In the genomic region with DNA sequence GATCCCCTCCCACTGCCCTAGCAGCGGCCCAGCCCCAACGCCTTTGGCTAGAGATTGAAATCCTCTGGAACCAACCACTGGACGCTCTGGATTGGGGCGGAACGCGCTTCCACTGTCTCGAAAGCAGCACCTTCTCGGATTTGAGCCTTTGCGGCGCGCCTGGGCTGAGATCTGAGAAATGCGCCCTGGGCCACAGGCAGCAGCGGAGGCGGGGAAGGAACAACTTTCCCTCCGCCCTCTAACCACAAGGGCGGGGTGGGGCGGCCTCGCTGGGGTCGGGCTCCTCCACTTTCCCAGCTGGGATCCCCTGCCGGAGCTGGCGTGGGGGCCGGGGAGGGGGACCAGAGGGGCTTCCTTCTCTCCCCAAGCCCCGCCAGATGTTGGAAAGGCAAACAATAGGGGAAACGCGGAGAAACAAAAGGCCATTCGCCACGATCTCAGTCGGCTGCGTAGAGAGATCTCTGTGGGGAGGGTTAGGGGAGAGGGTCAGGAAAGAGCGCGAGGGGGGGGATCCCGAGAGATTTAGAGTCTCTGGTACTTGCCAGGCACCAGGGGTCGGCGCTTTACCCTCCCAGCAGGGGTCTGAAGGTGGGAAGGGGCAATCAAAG, we compare ENCODE assay signal across 1 cellular context.
TF ChIP-seq lines count a peak whose summit lies in the region.

No MANE protein-coding gene starts in this region.

TF ChIP-seq in H1, 55 proteins besides CTCF, POLR2A, EP300 and RAD21:
- peak; percentile 83 for TF ChIP-seq CREB1 (IDR thresholded peaks at IDR 0.05)
- peak; percentile 87 for TF ChIP-seq ASH2L (IDR thresholded peaks at IDR 0.05; ENCODE audit: low read length)
- no peak for TF ChIP-seq KDM1A (IDR thresholded peaks at IDR 0.05; ENCODE audit: borderline replicate concordance, low read length)
- no peak for TF ChIP-seq NANOG (IDR thresholded peaks at IDR 0.05; ENCODE audit: insufficient read depth, low read depth, low read length, poor library complexity, severe bottlenecking)
- TF ChIP-seq SP2 (IDR thresholded peaks at IDR 0.05; ENCODE audit: low read length): no peak
- no peak for TF ChIP-seq JUND (IDR thresholded peaks at IDR 0.05; ENCODE audit: low read length)
- no peak for TF ChIP-seq SUZ12 (IDR thresholded peaks at IDR 0.05; ENCODE audit: low read length)
- TF ChIP-seq JUN (IDR thresholded peaks at IDR 0.05; ENCODE audit: low read depth, low read length): no peak
- TF ChIP-seq FOSL1 (IDR thresholded peaks at IDR 0.05; ENCODE audit: insufficient read depth, low read depth, low read length): no peak
- TF ChIP-seq SP1 (IDR thresholded peaks at IDR 0.05; ENCODE audit: low read depth, low read length): peak; percentile 25; the same call in 1 of the 2 replicates
- TF ChIP-seq, protein P1, sequence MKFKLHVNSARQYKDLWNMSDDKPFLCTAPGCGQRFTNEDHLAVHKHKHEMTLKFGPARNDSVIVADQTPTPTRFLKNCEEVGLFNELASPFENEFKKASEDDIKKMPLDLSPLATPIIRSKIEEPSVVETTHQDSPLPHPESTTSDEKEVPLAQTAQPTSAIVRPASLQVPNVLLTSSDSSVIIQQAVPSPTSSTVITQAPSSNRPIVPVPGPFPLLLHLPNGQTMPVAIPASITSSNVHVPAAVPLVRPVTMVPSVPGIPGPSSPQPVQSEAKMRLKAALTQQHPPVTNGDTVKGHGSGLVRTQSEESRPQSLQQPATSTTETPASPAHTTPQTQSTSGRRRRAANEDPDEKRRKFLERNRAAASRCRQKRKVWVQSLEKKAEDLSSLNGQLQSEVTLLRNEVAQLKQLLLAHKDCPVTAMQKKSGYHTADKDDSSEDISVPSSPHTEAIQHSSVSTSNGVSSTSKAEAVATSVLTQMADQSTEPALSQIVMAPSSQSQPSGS (IDR thresholded peaks at IDR 0.05; ENCODE audit: low read length): 0 out of 2 replicates have a peak, but pooled peaks have one; percentile 12
- TF ChIP-seq KDM4A (IDR thresholded peaks at IDR 0.05; ENCODE audit: low read depth, low read length, severe bottlenecking): peak; percentile 14
- no peak for TF ChIP-seq ZNF274 (IDR thresholded peaks at IDR 0.05; ENCODE audit: borderline replicate concordance, extremely low read depth, low read length)
- no peak for TF ChIP-seq CEBPB (IDR thresholded peaks at IDR 0.05; ENCODE audit: low read depth, low read length)
- TF ChIP-seq GTF2F1 (IDR thresholded peaks at IDR 0.05; ENCODE audit: borderline replicate concordance, low read depth, low read length): no peak
- TF ChIP-seq BCL11A (IDR thresholded peaks at IDR 0.05; ENCODE audit: low read depth in 2 of 2, low read length in 2 of 2): no peak
- no peak for TF ChIP-seq CHD1 (IDR thresholded peaks at IDR 0.05; ENCODE audit: low read depth, low read length)
- no peak for TF ChIP-seq SIN3A (conservative IDR thresholded peaks at IDR 0.05 in 1 of 2, IDR thresholded peaks at IDR 0.05 in 1 of 2; ENCODE audit: low read depth in 1 of 2, low read length in 2 of 2)
- TF ChIP-seq, protein P2, sequence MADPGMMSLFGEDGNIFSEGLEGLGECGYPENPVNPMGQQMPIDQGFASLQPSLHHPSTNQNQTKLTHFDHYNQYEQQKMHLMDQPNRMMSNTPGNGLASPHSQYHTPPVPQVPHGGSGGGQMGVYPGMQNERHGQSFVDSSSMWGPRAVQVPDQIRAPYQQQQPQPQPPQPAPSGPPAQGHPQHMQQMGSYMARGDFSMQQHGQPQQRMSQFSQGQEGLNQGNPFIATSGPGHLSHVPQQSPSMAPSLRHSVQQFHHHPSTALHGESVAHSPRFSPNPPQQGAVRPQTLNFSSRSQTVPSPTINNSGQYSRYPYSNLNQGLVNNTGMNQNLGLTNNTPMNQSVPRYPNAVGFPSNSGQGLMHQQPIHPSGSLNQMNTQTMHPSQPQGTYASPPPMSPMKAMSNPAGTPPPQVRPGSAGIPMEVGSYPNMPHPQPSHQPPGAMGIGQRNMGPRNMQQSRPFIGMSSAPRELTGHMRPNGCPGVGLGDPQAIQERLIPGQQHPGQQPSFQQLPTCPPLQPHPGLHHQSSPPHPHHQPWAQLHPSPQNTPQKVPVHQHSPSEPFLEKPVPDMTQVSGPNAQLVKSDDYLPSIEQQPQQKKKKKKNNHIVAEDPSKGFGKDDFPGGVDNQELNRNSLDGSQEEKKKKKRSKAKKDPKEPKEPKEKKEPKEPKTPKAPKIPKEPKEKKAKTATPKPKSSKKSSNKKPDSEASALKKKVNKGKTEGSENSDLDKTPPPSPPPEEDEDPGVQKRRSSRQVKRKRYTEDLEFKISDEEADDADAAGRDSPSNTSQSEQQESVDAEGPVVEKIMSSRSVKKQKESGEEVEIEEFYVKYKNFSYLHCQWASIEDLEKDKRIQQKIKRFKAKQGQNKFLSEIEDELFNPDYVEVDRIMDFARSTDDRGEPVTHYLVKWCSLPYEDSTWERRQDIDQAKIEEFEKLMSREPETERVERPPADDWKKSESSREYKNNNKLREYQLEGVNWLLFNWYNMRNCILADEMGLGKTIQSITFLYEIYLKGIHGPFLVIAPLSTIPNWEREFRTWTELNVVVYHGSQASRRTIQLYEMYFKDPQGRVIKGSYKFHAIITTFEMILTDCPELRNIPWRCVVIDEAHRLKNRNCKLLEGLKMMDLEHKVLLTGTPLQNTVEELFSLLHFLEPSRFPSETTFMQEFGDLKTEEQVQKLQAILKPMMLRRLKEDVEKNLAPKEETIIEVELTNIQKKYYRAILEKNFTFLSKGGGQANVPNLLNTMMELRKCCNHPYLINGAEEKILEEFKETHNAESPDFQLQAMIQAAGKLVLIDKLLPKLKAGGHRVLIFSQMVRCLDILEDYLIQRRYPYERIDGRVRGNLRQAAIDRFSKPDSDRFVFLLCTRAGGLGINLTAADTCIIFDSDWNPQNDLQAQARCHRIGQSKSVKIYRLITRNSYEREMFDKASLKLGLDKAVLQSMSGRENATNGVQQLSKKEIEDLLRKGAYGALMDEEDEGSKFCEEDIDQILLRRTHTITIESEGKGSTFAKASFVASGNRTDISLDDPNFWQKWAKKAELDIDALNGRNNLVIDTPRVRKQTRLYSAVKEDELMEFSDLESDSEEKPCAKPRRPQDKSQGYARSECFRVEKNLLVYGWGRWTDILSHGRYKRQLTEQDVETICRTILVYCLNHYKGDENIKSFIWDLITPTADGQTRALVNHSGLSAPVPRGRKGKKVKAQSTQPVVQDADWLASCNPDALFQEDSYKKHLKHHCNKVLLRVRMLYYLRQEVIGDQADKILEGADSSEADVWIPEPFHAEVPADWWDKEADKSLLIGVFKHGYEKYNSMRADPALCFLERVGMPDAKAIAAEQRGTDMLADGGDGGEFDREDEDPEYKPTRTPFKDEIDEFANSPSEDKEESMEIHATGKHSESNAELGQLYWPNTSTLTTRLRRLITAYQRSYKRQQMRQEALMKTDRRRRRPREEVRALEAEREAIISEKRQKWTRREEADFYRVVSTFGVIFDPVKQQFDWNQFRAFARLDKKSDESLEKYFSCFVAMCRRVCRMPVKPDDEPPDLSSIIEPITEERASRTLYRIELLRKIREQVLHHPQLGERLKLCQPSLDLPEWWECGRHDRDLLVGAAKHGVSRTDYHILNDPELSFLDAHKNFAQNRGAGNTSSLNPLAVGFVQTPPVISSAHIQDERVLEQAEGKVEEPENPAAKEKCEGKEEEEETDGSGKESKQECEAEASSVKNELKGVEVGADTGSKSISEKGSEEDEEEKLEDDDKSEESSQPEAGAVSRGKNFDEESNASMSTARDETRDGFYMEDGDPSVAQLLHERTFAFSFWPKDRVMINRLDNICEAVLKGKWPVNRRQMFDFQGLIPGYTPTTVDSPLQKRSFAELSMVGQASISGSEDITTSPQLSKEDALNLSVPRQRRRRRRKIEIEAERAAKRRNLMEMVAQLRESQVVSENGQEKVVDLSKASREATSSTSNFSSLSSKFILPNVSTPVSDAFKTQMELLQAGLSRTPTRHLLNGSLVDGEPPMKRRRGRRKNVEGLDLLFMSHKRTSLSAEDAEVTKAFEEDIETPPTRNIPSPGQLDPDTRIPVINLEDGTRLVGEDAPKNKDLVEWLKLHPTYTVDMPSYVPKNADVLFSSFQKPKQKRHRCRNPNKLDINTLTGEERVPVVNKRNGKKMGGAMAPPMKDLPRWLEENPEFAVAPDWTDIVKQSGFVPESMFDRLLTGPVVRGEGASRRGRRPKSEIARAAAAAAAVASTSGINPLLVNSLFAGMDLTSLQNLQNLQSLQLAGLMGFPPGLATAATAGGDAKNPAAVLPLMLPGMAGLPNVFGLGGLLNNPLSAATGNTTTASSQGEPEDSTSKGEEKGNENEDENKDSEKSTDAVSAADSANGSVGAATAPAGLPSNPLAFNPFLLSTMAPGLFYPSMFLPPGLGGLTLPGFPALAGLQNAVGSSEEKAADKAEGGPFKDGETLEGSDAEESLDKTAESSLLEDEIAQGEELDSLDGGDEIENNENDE (IDR thresholded peaks at IDR 0.05; ENCODE audit: insufficient replicate concordance, low read length): no peak
- TF ChIP-seq RXRA (IDR thresholded peaks at IDR 0.05; ENCODE audit: insufficient read depth, low read depth, low read length): no peak
- peak; percentile 62; the same call in 1 of the 2 replicates for TF ChIP-seq TBP (IDR thresholded peaks at IDR 0.05; ENCODE audit: low read depth, low read length)
- no peak for TF ChIP-seq TAF7 (optimal IDR thresholded peaks at IDR 0.05; ENCODE audit: borderline replicate concordance, low read depth, low read length)
- TF ChIP-seq, protein P3, sequence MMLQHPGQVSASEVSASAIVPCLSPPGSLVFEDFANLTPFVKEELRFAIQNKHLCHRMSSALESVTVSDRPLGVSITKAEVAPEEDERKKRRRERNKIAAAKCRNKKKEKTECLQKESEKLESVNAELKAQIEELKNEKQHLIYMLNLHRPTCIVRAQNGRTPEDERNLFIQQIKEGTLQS (IDR thresholded peaks at IDR 0.05; ENCODE audit: insufficient read depth, low read depth, low read length): no peak
- 0 out of 2 replicates have a peak, but pooled peaks have one; percentile 7 for TF ChIP-seq EGR1 (IDR thresholded peaks at IDR 0.05; ENCODE audit: borderline replicate concordance, low read depth, low read length)
- TF ChIP-seq RBBP5 (IDR thresholded peaks at IDR 0.05; ENCODE audit: borderline replicate concordance, low read depth, low read length): no peak; the same call in 1 of the 2 replicates
- peak; percentile 54 for TF ChIP-seq TAF1 (IDR thresholded peaks at IDR 0.05; ENCODE audit: low read depth, low read length)
- no peak for TF ChIP-seq GABPA (IDR thresholded peaks at IDR 0.05; ENCODE audit: borderline replicate concordance, insufficient read depth, low read length)
- TF ChIP-seq POLR2AphosphoS5 (IDR thresholded peaks at IDR 0.05; ENCODE audit: low read depth, low read length): no peak
- TF ChIP-seq BACH1 (IDR thresholded peaks at IDR 0.05; ENCODE audit: low read length): 0 out of 2 replicates have a peak, but pooled peaks have one; percentile 35
- TF ChIP-seq BRCA1 (IDR thresholded peaks at IDR 0.05; ENCODE audit: low read depth, low read length): no peak
- TF ChIP-seq SP4 (IDR thresholded peaks at IDR 0.05; ENCODE audit: low read length): no peak
- no peak for TF ChIP-seq SRF (IDR thresholded peaks at IDR 0.05; ENCODE audit: low read depth, low read length)
- no peak for TF ChIP-seq MAFK (IDR thresholded peaks at IDR 0.05; ENCODE audit: low read depth, low read length)
- TF ChIP-seq CHD2 (IDR thresholded peaks at IDR 0.05; ENCODE audit: low read length): no peak
- no peak for TF ChIP-seq CBX5 (IDR thresholded peaks at IDR 0.05; ENCODE audit: low read depth, low read length)
- TF ChIP-seq, protein P4, sequence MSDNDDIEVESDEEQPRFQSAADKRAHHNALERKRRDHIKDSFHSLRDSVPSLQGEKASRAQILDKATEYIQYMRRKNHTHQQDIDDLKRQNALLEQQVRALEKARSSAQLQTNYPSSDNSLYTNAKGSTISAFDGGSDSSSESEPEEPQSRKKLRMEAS (IDR thresholded peaks at IDR 0.05): peak; percentile 21; the same call in 1 of the 2 replicates
- TF ChIP-seq YY1 (IDR thresholded peaks at IDR 0.05; ENCODE audit: low read depth, low read length): no peak
- no peak for TF ChIP-seq RFX5 (IDR thresholded peaks at IDR 0.05; ENCODE audit: borderline replicate concordance, low read depth, low read length)
- TF ChIP-seq HDAC6 (IDR thresholded peaks at IDR 0.05; ENCODE audit: low read depth, low read length): no peak
- no peak for TF ChIP-seq CTBP2 (IDR thresholded peaks at IDR 0.05; ENCODE audit: borderline replicate concordance, insufficient read depth, insufficient read length, low read length)
- no peak for TF ChIP-seq SAP30 (IDR thresholded peaks at IDR 0.05; ENCODE audit: insufficient read depth, insufficient replicate concordance, low read length)
- TF ChIP-seq EZH2 (IDR thresholded peaks at IDR 0.05; ENCODE audit: low read depth, low read length, severe bottlenecking): peak; percentile 7
- no peak for TF ChIP-seq PHF8 (conservative IDR thresholded peaks at IDR 0.05; ENCODE audit: low read depth, low read length)
- TF ChIP-seq SIRT6 (IDR thresholded peaks at IDR 0.05; ENCODE audit: low read length): no peak
- TF ChIP-seq HDAC2 (IDR thresholded peaks at IDR 0.05; ENCODE audit: borderline replicate concordance in 1 of 2, low read depth in 2 of 2, low read length in 2 of 2): no peak
- TF ChIP-seq NRF1 (IDR thresholded peaks at IDR 0.05; ENCODE audit: low read depth, low read length): no peak
- TF ChIP-seq, protein P5, sequence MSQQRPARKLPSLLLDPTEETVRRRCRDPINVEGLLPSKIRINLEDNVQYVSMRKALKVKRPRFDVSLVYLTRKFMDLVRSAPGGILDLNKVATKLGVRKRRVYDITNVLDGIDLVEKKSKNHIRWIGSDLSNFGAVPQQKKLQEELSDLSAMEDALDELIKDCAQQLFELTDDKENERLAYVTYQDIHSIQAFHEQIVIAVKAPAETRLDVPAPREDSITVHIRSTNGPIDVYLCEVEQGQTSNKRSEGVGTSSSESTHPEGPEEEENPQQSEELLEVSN (IDR thresholded peaks at IDR 0.05): peak; percentile 21; the same call in 1 of the 2 replicates
- no peak; the same call in 1 of the 2 replicates for TF ChIP-seq TEAD4 (IDR thresholded peaks at IDR 0.05; ENCODE audit: low read depth, low read length)
- TF ChIP-seq TCF12 (IDR thresholded peaks at IDR 0.05; ENCODE audit: low read depth, low read length): no peak
- TF ChIP-seq CBX8 (IDR thresholded peaks at IDR 0.05; ENCODE audit: borderline replicate concordance, low read depth, low read length): no peak
- TF ChIP-seq, protein P6, sequence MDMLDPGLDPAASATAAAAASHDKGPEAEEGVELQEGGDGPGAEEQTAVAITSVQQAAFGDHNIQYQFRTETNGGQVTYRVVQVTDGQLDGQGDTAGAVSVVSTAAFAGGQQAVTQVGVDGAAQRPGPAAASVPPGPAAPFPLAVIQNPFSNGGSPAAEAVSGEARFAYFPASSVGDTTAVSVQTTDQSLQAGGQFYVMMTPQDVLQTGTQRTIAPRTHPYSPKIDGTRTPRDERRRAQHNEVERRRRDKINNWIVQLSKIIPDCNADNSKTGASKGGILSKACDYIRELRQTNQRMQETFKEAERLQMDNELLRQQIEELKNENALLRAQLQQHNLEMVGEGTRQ (IDR thresholded peaks at IDR 0.05; ENCODE audit: low read length): no peak
- TF ChIP-seq POU5F1 (IDR thresholded peaks at IDR 0.05; ENCODE audit: low read depth, low read length): no peak
- no peak for TF ChIP-seq KDM5A (IDR thresholded peaks at IDR 0.05; ENCODE audit: low read length)
- TF ChIP-seq RNF2 (IDR thresholded peaks at IDR 0.05; ENCODE audit: borderline replicate concordance, low read depth, low read length, missing control alignments, poor library complexity, severe bottlenecking): no peak
- no peak for TF ChIP-seq SIX5 (IDR thresholded peaks at IDR 0.05; ENCODE audit: low read depth, low read length)
